In genomic region chr16:67278773-67279295, GRCh38 we compare ENCODE assay signal across 7 cellular contexts. TPM values are rescaled to one million over a fixed set of nuclear protein-coding genes. Genes with fewer than 3 reads are reported as not detected.
DNase-seq lines count a peak whose midpoint lies in the region; ATAC-seq and TF ChIP-seq lines count a peak whose summit lies in the region.

No MANE protein-coding gene starts in this region.

- H3K4me2 ChIP-seq in neural progenitor cell, result peak overlapping the region; percentile 83

- H3K4me1 Mint-ChIP-seq in neural progenitor cell, result no peaks in the 10 kb centered on the region

- no peaks in the 10 kb centered on the region for H3K9me3 Mint-ChIP-seq in neural progenitor cell

- H3K9ac ChIP-seq in neural progenitor cell, result no peak overlapping the region

- peak overlapping the region; percentile 91 for H2AFZ ChIP-seq in neural progenitor cell (replicated peaks)

- peak overlapping the region; percentile 54 for H3K4me3 ChIP-seq in neural progenitor cell

- peaks cover 24% of the 10 kb centered on the region for H3K27me3 Mint-ChIP-seq in neural progenitor cell (ENCODE audit: insufficient read depth, low read depth)

- no peaks in the 10 kb centered on the region for H4K20me1 ChIP-seq in neural progenitor cell (ENCODE audit: low read depth)

- CTCF ChIA-PET in GM10248 (lab: Yijun Ruan, JAX), result interaction anchor here (0.7 to 2.5 kb wide), 19 partner anchors 8 to 203 kb away, joined by 3 to 16 read pairs (median 4); partner anchors contain the start of genes ATP6V0D1 and TPPP3

- peak overlapping the region; percentile 69 for H3K4me3 Mint-ChIP-seq in neural progenitor cell

- peak; percentile 42 for TF ChIP-seq CTCF in GM10248 (IDR thresholded peaks at IDR 0.05; ENCODE audit: control extremely low read depth, extremely low read depth, low read depth, missing control alignments)
- TF ChIP-seq CTCF in neural progenitor cell (IDR thresholded peaks at IDR 0.05), result peak; percentile 37

- peaks cover 23% of the 10 kb centered on the region for H3K27me3 ChIP-seq in neural progenitor cell

- no peaks in the 10 kb centered on the region for H3K4me1 ChIP-seq in neural progenitor cell

- H3K27ac ChIP-seq in KOPT-K1 (ENCODE audit: low read depth, low read length, poor library complexity, severe bottlenecking), result peak overlapping the region; percentile 83
- H3K27ac ChIP-seq in neural progenitor cell, result no peak overlapping the region

- no peaks in the 10 kb centered on the region for H3K36me3 Mint-ChIP-seq in neural progenitor cell

- H3K79me2 ChIP-seq in neural progenitor cell (ENCODE audit: low read depth), result no peaks in the 10 kb centered on the region

- H3K9me3 ChIP-seq in KOPT-K1 (ENCODE audit: insufficient read depth, low read length, poor library complexity, severe bottlenecking) (no peaks in the 10 kb centered on the region), neural progenitor cell (ENCODE audit: low read depth) (no peaks in the 10 kb centered on the region)

- POLR2A ChIA-PET in GM10248 (lab: Yijun Ruan, JAX), result no interaction called here

- DNase-seq in GM10248 (ENCODE audit: extremely low spot score) (peak; percentile 78), neural progenitor cell (ENCODE audit: low spot score) (peak; percentile 28), kidney glomerular epithelial cell (lab: John Stamatoyannopoulos, UW) (no peak)
- peak; percentile 64 to 74 for DNase-seq in activated CD4-positive, alpha-beta T cell treated with anti-CD3 and anti-CD28 coated beads, Interleukin-2, amount 50 U/mL, for 48 hours

- H3F3A ChIP-seq in neural progenitor cell (ENCODE audit: low read depth), result no peaks in the 10 kb centered on the region

- H3K36me3 ChIP-seq in KOPT-K1 (ENCODE audit: insufficient read depth, low read length) (peaks cover 51% of the 10 kb centered on the region), neural progenitor cell (no peaks in the 10 kb centered on the region)

- no peak overlapping the region for H3K27ac Mint-ChIP-seq in neural progenitor cell

- ATAC-seq in GM21529 (IDR thresholded peaks at IDR 0.05; ENCODE audit: unreplicated experiment) (peak; percentile 44), esophagus mucosa (peak; percentile 24)

RNA-seq across cellular contexts. Expression of gene PLEKHG4, which starts 0.5 kb away (rescaled TPM):
- total RNA-seq in esophagus mucosa (4.9 TPM), neural progenitor cell (ENCODE audit: low replicate concordance) (4.0 and 6.2 TPM in 2 replicates)

RNA-seq across cellular contexts. Expression of gene SLC9A5, which starts 30.1 kb away (rescaled TPM):
- total RNA-seq in esophagus mucosa, result 0.08 TPM
- total RNA-seq in neural progenitor cell (ENCODE audit: low replicate concordance), result 2.5 and 4.2 TPM in 2 replicates

RNA-seq across cellular contexts. Expression of gene FHOD1, which starts 31.6 kb away (rescaled TPM):
- 7.4 TPM for total RNA-seq in esophagus mucosa
- total RNA-seq in neural progenitor cell (ENCODE audit: low replicate concordance), result 5.5 and 14.2 TPM in 2 replicates

RNA-seq across cellular contexts. Expression of gene KCTD19, which starts 47.7 kb away (rescaled TPM):
- not detected for total RNA-seq in esophagus mucosa
- 1.1 TPM in 2 replicates for total RNA-seq in neural progenitor cell (ENCODE audit: low replicate concordance)

RNA-seq across cellular contexts. Expression of gene LRRC36, which starts 47.8 kb away (rescaled TPM):
- total RNA-seq in esophagus mucosa, result not detected
- 0.34 TPM in 1 of 2 replicates, not detected in the other for total RNA-seq in neural progenitor cell (ENCODE audit: low replicate concordance)
